Comparison of ENCODE assay signal across 24 cellular contexts in the genomic region with DNA sequence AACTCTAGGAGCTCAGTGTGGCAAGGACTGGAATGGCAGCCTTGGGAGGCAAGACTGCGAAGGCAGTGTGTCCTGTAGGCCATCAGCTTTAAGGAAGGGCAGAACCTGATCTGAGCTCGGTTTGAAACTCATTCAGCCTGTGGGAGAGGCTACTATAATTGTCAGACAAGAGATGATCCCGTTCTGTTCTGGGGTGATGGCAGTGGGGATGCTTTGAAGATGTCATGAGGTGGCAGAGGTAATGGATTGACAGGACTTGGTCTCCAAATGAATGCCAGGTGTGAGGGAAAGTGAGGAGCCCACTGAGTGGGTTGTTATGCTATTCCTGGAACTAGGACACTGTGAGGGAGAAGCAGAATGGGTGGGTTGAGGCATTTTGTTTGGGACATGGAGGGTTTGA.
"Had no signal": no experiment of that assay in that cellular context is flagged by ENCODE, and none has a peak within 500 bp of the region (broad histone marks: within the 10 kb centered on the region; RNA-seq: fewer than 3 reads in every experiment).

No MANE protein-coding gene starts in this region.

- H3K27ac Mint-ChIP-seq: effector memory CD8-positive, alpha-beta T cell; mesothelial cell of epicardium; naive B cell; natural killer cell treated with Interleukin-12 subunit alpha and Interleukin-12 subunit beta and Interleukin-15 and Interleukin-18, amount 100 ng/mL, for 72 hours; stimulated activated memory B cell treated with anti-CD40 and anti-IgM and Interleukin-4, amounts not matched to agents 10 μg/mL and 1 μg/mL and 100 μg/mL, for 72 hours had no signal

- H3K36me3 Mint-ChIP-seq: mesothelial cell of epicardium; naive B cell; natural killer cell treated with Interleukin-12 subunit alpha and Interleukin-12 subunit beta and Interleukin-15 and Interleukin-18, amount 100 ng/mL, for 72 hours; stimulated activated memory B cell treated with anti-CD40 and anti-IgM and Interleukin-4, amounts not matched to agents 10 μg/mL and 1 μg/mL and 100 μg/mL, for 72 hours had no signal

- H3K27me3 Mint-ChIP-seq: effector memory CD8-positive, alpha-beta T cell; naive B cell; natural killer cell treated with Interleukin-12 subunit alpha and Interleukin-12 subunit beta and Interleukin-15 and Interleukin-18, amount 100 ng/mL, for 72 hours; stimulated activated memory B cell treated with anti-CD40 and anti-IgM and Interleukin-4, amounts not matched to agents 10 μg/mL and 1 μg/mL and 100 μg/mL, for 72 hours had no signal

- H3K9me3 ChIP-seq: gastrocnemius medialis, left lung, mucosa of descending colon, neutrophil, ovary, psoas muscle, sigmoid colon, testis, tibial nerve, upper lobe of left lung had no signal

- H3K4me3 ChIP-seq: gastrocnemius medialis, left lung, mucosa of descending colon, ovary, psoas muscle, sigmoid colon, testis, tibial nerve, upper lobe of left lung had no signal

- ATAC-seq: effector memory CD8-positive, alpha-beta T cell; gastrocnemius medialis; left cardiac atrium; left lung; natural killer cell treated with Interleukin-12 subunit alpha and Interleukin-12 subunit beta and Interleukin-15 and Interleukin-18, amount 100 ng/mL, for 72 hours; psoas muscle; right cardiac atrium; stimulated activated memory B cell treated with anti-CD40 and anti-IgM and Interleukin-4, amounts not matched to agents 10 μg/mL and 1 μg/mL and 100 μg/mL, for 72 hours; stimulated activated naive CD8-positive, alpha-beta T cell treated with anti-CD3 and anti-CD28 coated beads, Interleukin-15, Interleukin-2, amounts not matched to agents 100 U/mL and 50 U/mL, for 24 hours had no signal

- H3K4me3 Mint-ChIP-seq: effector memory CD8-positive, alpha-beta T cell; mesothelial cell of epicardium; naive B cell; natural killer cell treated with Interleukin-12 subunit alpha and Interleukin-12 subunit beta and Interleukin-15 and Interleukin-18, amount 100 ng/mL, for 72 hours; neural crest cell; stimulated activated memory B cell treated with anti-CD40 and anti-IgM and Interleukin-4, amounts not matched to agents 10 μg/mL and 1 μg/mL and 100 μg/mL, for 72 hours had no signal

- H3K4me1 ChIP-seq: psoas muscle had no signal

- H3K4me1 Mint-ChIP-seq: naive B cell; neural crest cell; stimulated activated memory B cell treated with anti-CD40 and anti-IgM and Interleukin-4, amounts not matched to agents 10 μg/mL and 1 μg/mL and 100 μg/mL, for 72 hours had no signal

- H3K36me3 ChIP-seq: gastrocnemius medialis, left lung, neutrophil, ovary, sigmoid colon, tibial nerve, upper lobe of left lung had no signal

- H3K27ac ChIP-seq: gastrocnemius medialis, left lung, neutrophil, ovary, psoas muscle, sigmoid colon, testis, tibial nerve, upper lobe of left lung had no signal

- DNase-seq: cortex of kidney; effector memory CD8-positive, alpha-beta T cell; gastrocnemius medialis; head of caudate nucleus; left cardiac atrium; left lung; mesenchymal stem cell; mucosa of descending colon; naive B cell; ovary; psoas muscle; right cardiac atrium; sigmoid colon; stimulated activated CD4-positive, alpha-beta T cell treated with anti-CD3 and anti-CD28 coated beads, Interleukin-4, amount 100 ng/mL, for 4 hours; stimulated activated naive CD8-positive, alpha-beta T cell treated with anti-CD3 and anti-CD28 coated beads, Interleukin-15, Interleukin-2, amounts not matched to agents 100 U/mL and 50 U/mL, for 24 hours; substantia nigra; testis; upper lobe of left lung had no signal

- H3K27me3 ChIP-seq: gastrocnemius medialis, left lung, neutrophil, ovary, sigmoid colon, testis, upper lobe of left lung had no signal

- H3K9me3 Mint-ChIP-seq: effector memory CD8-positive, alpha-beta T cell; mesothelial cell of epicardium; naive B cell; natural killer cell treated with Interleukin-12 subunit alpha and Interleukin-12 subunit beta and Interleukin-15 and Interleukin-18, amount 100 ng/mL, for 72 hours; neural crest cell; stimulated activated memory B cell treated with anti-CD40 and anti-IgM and Interleukin-4, amounts not matched to agents 10 μg/mL and 1 μg/mL and 100 μg/mL, for 72 hours had no signal
